In genomic region chr9:36902063-36902735, GRCh38 we compare ENCODE assay signal across 22 cellular contexts.
DNase-seq lines count a peak whose midpoint lies in the region; ATAC-seq and TF ChIP-seq lines count a peak whose summit lies in the region.
"Had no signal": no experiment of that assay in that cellular context is flagged by ENCODE, and none has a peak within 500 bp of the region (broad histone marks: within the 10 kb centered on the region; RNA-seq: fewer than 3 reads in every experiment).

No MANE protein-coding gene starts in this region.

- POLR2A ChIA-PET in HEK293 (lab: Yijun Ruan, JAX) = no interaction called here

- ATAC-seq in GM21526 (IDR thresholded peaks at IDR 0.05; ENCODE audit: low FRiP score, unreplicated experiment) = no peak
- ATAC-seq: A549 had no signal

- peaks cover 61% of the 10 kb centered on the region for H3K27me3 Mint-ChIP-seq in osteocyte (ENCODE audit: unreplicated experiment)

- CTCF ChIA-PET in HEK293 (lab: Yijun Ruan, JAX) = interaction anchor here (1.2 to 3.9 kb wide), 3 partner anchors 10 to 89 kb away, joined by 4 to 31 read pairs (median 6); no protein-coding TSS in a partner anchor

- peaks cover 21% of the 10 kb centered on the region for H3K4me1 ChIP-seq in HEK293 (ENCODE audit: control insufficient read depth, insufficient read depth, low read length)
- H3K4me1 ChIP-seq: Peyer's patch had no signal

- no peak overlapping the region for H3K27ac ChIP-seq in HEK293 (ENCODE audit: extremely low read depth, low read depth, low read length)
- H3K27ac ChIP-seq: A549, Peyer's patch had no signal

- H3K36me3 Mint-ChIP-seq in osteocyte (ENCODE audit: unreplicated experiment) = no peaks in the 10 kb centered on the region
- H3K36me3 Mint-ChIP-seq: CD4-positive, alpha-beta memory T cell had no signal

- no peak for TF ChIP-seq CTCF in HEK293 (tag by site-specific recombination; IDR thresholded peaks at IDR 0.05)
- TF ChIP-seq CTCF in osteocyte (IDR thresholded peaks at IDR 0.05) = no peak

- H3K9me3 Mint-ChIP-seq in osteocyte (ENCODE audit: unreplicated experiment) = no peaks in the 10 kb centered on the region
- H3K9me3 Mint-ChIP-seq: CD4-positive, alpha-beta memory T cell had no signal

- no peaks in the 10 kb centered on the region for H3K36me3 ChIP-seq in HEK293 (ENCODE audit: control insufficient read depth in 2 of 2, insufficient read depth in 1 of 2, low read length in 2 of 2)
- H3K36me3 ChIP-seq: Peyer's patch had no signal

- H3K4me1 Mint-ChIP-seq in osteocyte (ENCODE audit: unreplicated experiment) = no peaks in the 10 kb centered on the region
- H3K4me1 Mint-ChIP-seq: CD4-positive, alpha-beta memory T cell had no signal

- H3K9me3 ChIP-seq in HEK293 (ENCODE audit: control insufficient read depth, insufficient read depth, low read depth, low read length) = no peaks in the 10 kb centered on the region
- H3K9me3 ChIP-seq: A549, Peyer's patch had no signal

- no peak overlapping the region for H3K4me3 Mint-ChIP-seq in osteocyte (ENCODE audit: unreplicated experiment)
- H3K4me3 Mint-ChIP-seq: CD4-positive, alpha-beta memory T cell had no signal

- no peak overlapping the region for H3K27ac Mint-ChIP-seq in osteocyte (ENCODE audit: unreplicated experiment)

- DNase-seq in NCI-H2227 (lab: John Stamatoyannopoulos, UW; ENCODE audit: unreplicated experiment) (peak; percentile 19), islet precursor cell (peak; percentile 30), osteocyte (ENCODE audit: extremely low spot score, unreplicated experiment) (peak; percentile 59), nucleus accumbens (lab: John Stamatoyannopoulos, UW) (no peak), Kasumi-1 (lab: John Stamatoyannopoulos, UW) (no peak)
- DNase-seq: AML-193; C1 segment of cervical spinal cord; CD4-positive, alpha-beta memory T cell; COR-L47; DMS53; GOT3; HCEC 1CT; KG1; MM.1S; NCI-H2029; OCI-M1; SHP77 treated with DMSO at 0.1 percent for 48 hours; SW 1271 had no signal

- no peak overlapping the region for H3K4me3 ChIP-seq in HEK293 (ENCODE audit: low read depth, low read length)
- H3K4me3 ChIP-seq: A549, Peyer's patch had no signal

TF ChIP-seq in HEK293, 187 proteins besides CTCF, POLR2A, EP300 and RAD21:
- TF ChIP-seq ZNF362 (tag by site-specific recombination; IDR thresholded peaks at IDR 0.05) (no peak), MEIS1 (CRISPR knock-in tag; IDR thresholded peaks at IDR 0.05; ENCODE audit: borderline replicate concordance) (0 out of 2 replicates have a peak, but pooled peaks have one; percentile 28), WT1 (tag by site-specific recombination; IDR thresholded peaks at IDR 0.05) (0 out of 2 replicates have a peak, but pooled peaks have one; percentile 24), ZNF488 (tag by site-specific recombination; IDR thresholded peaks at IDR 0.05) (no peak), ZNF19 (tag by site-specific recombination; IDR thresholded peaks at IDR 0.05; ENCODE audit: low read depth) (no peak), ZNF629 (tag by site-specific recombination; IDR thresholded peaks at IDR 0.05) (peak; percentile 41), ZSCAN16 (tag by site-specific recombination; IDR thresholded peaks at IDR 0.05) (no peak), ZNF600 (tag by site-specific recombination; IDR thresholded peaks at IDR 0.05) (0 out of 2 replicates have a peak, but pooled peaks have one; percentile 14), ZNF350 (tag by site-specific recombination; IDR thresholded peaks at IDR 0.05) (no peak), ZNF626 (tag by site-specific recombination; IDR thresholded peaks at IDR 0.05) (no peak), PRDM1 (tag by site-specific recombination; IDR thresholded peaks at IDR 0.05) (peak; percentile 21; the same call in 1 of the 2 replicates), ZNF521 (tag by site-specific recombination; IDR thresholded peaks at IDR 0.05) (no peak), OSR2 (tag by site-specific recombination; IDR thresholded peaks at IDR 0.05) (peak; percentile 39; the same call in 1 of the 2 replicates), SP7 (tag by site-specific recombination; IDR thresholded peaks at IDR 0.05) (peak; percentile 91), YY2 (tag by site-specific recombination; IDR thresholded peaks at IDR 0.05) (no peak), KLF16 (tag by site-specific recombination; IDR thresholded peaks at IDR 0.05) (peak; percentile 56; the same call in 1 of the 2 replicates), ZNF529 (tag by site-specific recombination; IDR thresholded peaks at IDR 0.05; ENCODE audit: insufficient replicate concordance) (no peak), ZNF843 (tag by site-specific recombination; IDR thresholded peaks at IDR 0.05) (0 out of 2 replicates have a peak, but pooled peaks have one; percentile 22), SCRT2 (tag by site-specific recombination; IDR thresholded peaks at IDR 0.05) (0 out of 2 replicates have a peak, but pooled peaks have one; percentile 35), EGR2 (tag by site-specific recombination; IDR thresholded peaks at IDR 0.05; ENCODE audit: low read depth) (no peak), ATF2 (tag by site-specific recombination; IDR thresholded peaks at IDR 0.05; ENCODE audit: low read depth) (peak; percentile 87), ZNF248 (tag by site-specific recombination; IDR thresholded peaks at IDR 0.05) (no peak), ZNF366 (tag by site-specific recombination; conservative IDR thresholded peaks at IDR 0.05) (peak; percentile 45; the same call in 1 of the 2 replicates)

Comparison
In these comparisons a context has a peak if more than half of its experiments do, and no peak if none do; other contexts are left out.
1. DNase-seq: peak in NCI-H2227 (single experiment), islet precursor cell (single experiment) and osteocyte (single experiment); none in nucleus accumbens (0 of 56) and Kasumi-1 (0 of 2).